ENCODE assay signal across 1 cellular context in genomic region chr1:109923131-109923945, GRCh38.
A peak's percentile ranks its signal among the peaks of the same experiment; 100 is the strongest.
TF ChIP-seq lines count a peak whose summit lies in the region.

No MANE protein-coding gene starts in this region.

TF ChIP-seq in HepG2, 621 proteins besides CTCF, POLR2A, EP300 and RAD21 (continued from another document):
- TF ChIP-seq ZNF574 (CRISPR knock-in tag; IDR thresholded peaks at IDR 0.05) (peak; percentile 94), GMEB1 (CRISPR knock-in tag; IDR thresholded peaks at IDR 0.05; ENCODE audit: borderline replicate concordance) (peak; percentile 39; the same call in 1 of the 2 replicates), ZFY (CRISPR knock-in tag; IDR thresholded peaks at IDR 0.05) (peak; percentile 18; the same call in 1 of the 2 replicates), CENPX (CRISPR knock-in tag; IDR thresholded peaks at IDR 0.05) (no peak), ZNF44 (CRISPR knock-in tag; IDR thresholded peaks at IDR 0.05) (no peak), HBP1 (CRISPR knock-in tag; IDR thresholded peaks at IDR 0.05; ENCODE audit: low read depth) (0 out of 2 replicates have a peak, but pooled peaks have one; percentile 46), NFAT5 (CRISPR knock-in tag; IDR thresholded peaks at IDR 0.05) (0 out of 2 replicates have a peak, but pooled peaks have one; percentile 31), SMC3 (IDR thresholded peaks at IDR 0.05; ENCODE audit: low read length) (peak; percentile 84), MATR3 (CRISPR knock-in tag; IDR thresholded peaks at IDR 0.05) (no peak), HMGXB4 (CRISPR knock-in tag; IDR thresholded peaks at IDR 0.05; ENCODE audit: borderline replicate concordance in 1 of 2, low read depth in 1 of 2) (no peak), HNRNPUL1 (IDR thresholded peaks at IDR 0.05; ENCODE audit: low read depth, low read length) (no peak), SALL1 (CRISPR knock-in tag; IDR thresholded peaks at IDR 0.05) (peak; percentile 30; the same call in 1 of the 2 replicates), ZNF264 (CRISPR knock-in tag; IDR thresholded peaks at IDR 0.05) (no peak), NR2C2 (CRISPR knock-in tag; IDR thresholded peaks at IDR 0.05; ENCODE audit: borderline replicate concordance) (no peak), PAX8 (CRISPR knock-in tag; IDR thresholded peaks at IDR 0.05; ENCODE audit: borderline replicate concordance) (no peak), GABPB1 (CRISPR knock-in tag; IDR thresholded peaks at IDR 0.05) (peak; percentile 43; the same call in 1 of the 2 replicates), HDAC1 (CRISPR knock-in tag; IDR thresholded peaks at IDR 0.05) (0 out of 2 replicates have a peak, but pooled peaks have one; percentile 23)
- TF ChIP-seq, protein P1, sequence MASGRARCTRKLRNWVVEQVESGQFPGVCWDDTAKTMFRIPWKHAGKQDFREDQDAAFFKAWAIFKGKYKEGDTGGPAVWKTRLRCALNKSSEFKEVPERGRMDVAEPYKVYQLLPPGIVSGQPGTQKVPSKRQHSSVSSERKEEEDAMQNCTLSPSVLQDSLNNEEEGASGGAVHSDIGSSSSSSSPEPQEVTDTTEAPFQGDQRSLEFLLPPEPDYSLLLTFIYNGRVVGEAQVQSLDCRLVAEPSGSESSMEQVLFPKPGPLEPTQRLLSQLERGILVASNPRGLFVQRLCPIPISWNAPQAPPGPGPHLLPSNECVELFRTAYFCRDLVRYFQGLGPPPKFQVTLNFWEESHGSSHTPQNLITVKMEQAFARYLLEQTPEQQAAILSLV (CRISPR knock-in tag; IDR thresholded peaks at IDR 0.05; ENCODE audit: borderline replicate concordance): no peak
- TF ChIP-seq, protein P2, sequence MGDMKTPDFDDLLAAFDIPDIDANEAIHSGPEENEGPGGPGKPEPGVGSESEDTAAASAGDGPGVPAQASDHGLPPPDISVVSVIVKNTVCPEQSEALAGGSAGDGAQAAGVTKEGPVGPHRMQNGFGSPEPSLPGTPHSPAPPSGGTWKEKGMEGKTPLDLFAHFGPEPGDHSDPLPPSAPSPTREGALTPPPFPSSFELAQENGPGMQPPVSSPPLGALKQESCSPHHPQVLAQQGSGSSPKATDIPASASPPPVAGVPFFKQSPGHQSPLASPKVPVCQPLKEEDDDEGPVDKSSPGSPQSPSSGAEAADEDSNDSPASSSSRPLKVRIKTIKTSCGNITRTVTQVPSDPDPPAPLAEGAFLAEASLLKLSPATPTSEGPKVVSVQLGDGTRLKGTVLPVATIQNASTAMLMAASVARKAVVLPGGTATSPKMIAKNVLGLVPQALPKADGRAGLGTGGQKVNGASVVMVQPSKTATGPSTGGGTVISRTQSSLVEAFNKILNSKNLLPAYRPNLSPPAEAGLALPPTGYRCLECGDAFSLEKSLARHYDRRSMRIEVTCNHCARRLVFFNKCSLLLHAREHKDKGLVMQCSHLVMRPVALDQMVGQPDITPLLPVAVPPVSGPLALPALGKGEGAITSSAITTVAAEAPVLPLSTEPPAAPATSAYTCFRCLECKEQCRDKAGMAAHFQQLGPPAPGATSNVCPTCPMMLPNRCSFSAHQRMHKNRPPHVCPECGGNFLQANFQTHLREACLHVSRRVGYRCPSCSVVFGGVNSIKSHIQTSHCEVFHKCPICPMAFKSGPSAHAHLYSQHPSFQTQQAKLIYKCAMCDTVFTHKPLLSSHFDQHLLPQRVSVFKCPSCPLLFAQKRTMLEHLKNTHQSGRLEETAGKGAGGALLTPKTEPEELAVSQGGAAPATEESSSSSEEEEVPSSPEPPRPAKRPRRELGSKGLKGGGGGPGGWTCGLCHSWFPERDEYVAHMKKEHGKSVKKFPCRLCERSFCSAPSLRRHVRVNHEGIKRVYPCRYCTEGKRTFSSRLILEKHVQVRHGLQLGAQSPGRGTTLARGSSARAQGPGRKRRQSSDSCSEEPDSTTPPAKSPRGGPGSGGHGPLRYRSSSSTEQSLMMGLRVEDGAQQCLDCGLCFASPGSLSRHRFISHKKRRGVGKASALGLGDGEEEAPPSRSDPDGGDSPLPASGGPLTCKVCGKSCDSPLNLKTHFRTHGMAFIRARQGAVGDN (CRISPR knock-in tag; IDR thresholded peaks at IDR 0.05): peak; percentile 51; the same call in 1 of the 2 replicates
